ENCODE assay signal across 14 cellular contexts in the genomic region with DNA sequence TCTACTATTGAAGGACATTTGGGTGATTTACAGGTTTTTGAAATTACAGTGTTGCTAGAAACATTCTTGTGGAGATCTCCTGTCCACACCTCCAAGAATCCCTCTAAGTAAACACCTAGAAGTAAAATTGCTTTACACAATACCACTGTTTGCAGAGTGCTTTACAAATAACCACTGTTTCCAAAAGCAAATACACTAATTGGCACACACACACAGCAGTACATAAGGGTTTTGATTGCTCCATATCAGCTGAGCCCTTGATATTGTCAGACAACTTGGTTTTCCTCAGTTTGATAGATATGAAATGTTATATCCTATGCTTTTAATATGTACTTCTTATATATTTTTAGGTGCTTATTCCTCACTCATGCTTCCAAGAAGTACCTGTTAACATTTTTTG. TPM values are rescaled to one million over a fixed set of nuclear protein-coding genes. Genes with fewer than 3 reads are reported as not detected.
A peak's percentile ranks its signal among the peaks of the same experiment; 100 is the strongest.
DNase-seq lines count a peak whose midpoint lies in the region; ATAC-seq and TF ChIP-seq lines count a peak whose summit lies in the region.
"Had no signal": no experiment of that assay in that cellular context is flagged by ENCODE, and none has a peak within 500 bp of the region (broad histone marks: within the 10 kb centered on the region; RNA-seq: fewer than 3 reads in every experiment).

No MANE protein-coding gene starts in this region.

- H3K36me3 Mint-ChIP-seq in neural crest cell (ENCODE audit: low read depth), result peaks cover 3% of the 10 kb centered on the region
- peaks cover 12 to 39% of the 10 kb centered on the region in 2 donors for H3K36me3 Mint-ChIP-seq in activated naive CD4-positive, alpha-beta T cell treated with anti-CD3 and anti-CD28 coated beads, Interleukin-2, amount 50 U/mL, for 72 hours

- H3K27ac Mint-ChIP-seq in neural crest cell (ENCODE audit: unreplicated experiment), result no peak overlapping the region
- no peak overlapping the region for H3K27ac Mint-ChIP-seq in activated naive CD4-positive, alpha-beta T cell treated with anti-CD3 and anti-CD28 coated beads, Interleukin-2, amount 50 U/mL, for 72 hours

- DNase-seq in NCI-H146 (lab: John Stamatoyannopoulos, UW) (peak; percentile 57), NCI-H69 (lab: John Stamatoyannopoulos, UW) (peak; percentile 69), left colon (no peak), neural crest cell (ENCODE audit: low read depth, low spot score) (no peak), NCI-H226 (no peak)
- DNase-seq in activated naive CD4-positive, alpha-beta T cell treated with anti-CD3 and anti-CD28 coated beads, Interleukin-2, amount 50 U/mL, for 72 hours (ENCODE audit: low spot score in 2 of 2), result no peak
- DNase-seq in stimulated activated CD8-positive, alpha-beta memory T cell treated with anti-CD3 and anti-CD28 coated beads, Interleukin-4, amount 100 ng/mL, for 48 hours, result no peak
- DNase-seq: ACHN, DMS79 treated with DMSO at 0.1 percent for 48 hours, KG1, NCI-H1105 treated with DMSO at 0.1 percent for 48 hours, NCI-H187, NCI-H345, SIG-M5 had no signal

- no peaks in the 10 kb centered on the region for H3K9me3 Mint-ChIP-seq in neural crest cell
- H3K9me3 Mint-ChIP-seq in activated naive CD4-positive, alpha-beta T cell treated with anti-CD3 and anti-CD28 coated beads, Interleukin-2, amount 50 U/mL, for 72 hours, result no peaks in the 10 kb centered on the region

- ATAC-seq in left colon, result peak; percentile 80
- ATAC-seq in activated naive CD4-positive, alpha-beta T cell treated with anti-CD3 and anti-CD28 coated beads, Interleukin-2, amount 50 U/mL, for 72 hours, result no peak

- peaks cover 16% of the 10 kb centered on the region for H3K4me1 Mint-ChIP-seq in neural crest cell

- H3K4me3 Mint-ChIP-seq in neural crest cell, result peak overlapping the region; percentile 73

- intact Hi-C loops in left colon (cut with DNase I, micrococcal nuclease), result no loop called here

- H3K27me3 Mint-ChIP-seq in neural crest cell (ENCODE audit: low read depth), result no peaks in the 10 kb centered on the region

- no peak for TF ChIP-seq CTCF in neural crest cell (conservative IDR thresholded peaks at IDR 0.05)

RNA-seq across cellular contexts. Expression of a gene that starts 6.3 kb away (rescaled TPM):
- total RNA-seq in left colon (10 to 100 TPM; 54.9 to 55.7 TPM), neural crest cell (49.7 and 50.1 TPM in 2 replicates)
- 10 to 100 TPM; 87.0 to 98.0 TPM for total RNA-seq in activated naive CD4-positive, alpha-beta T cell treated with anti-CD3 and anti-CD28 coated beads, Interleukin-2, amount 50 U/mL, for 72 hours

RNA-seq across cellular contexts. Expression of a gene that starts 44.4 kb away (rescaled TPM):
- total RNA-seq in left colon (not detected), neural crest cell (not detected in 2 replicates)
- total RNA-seq in activated naive CD4-positive, alpha-beta T cell treated with anti-CD3 and anti-CD28 coated beads, Interleukin-2, amount 50 U/mL, for 72 hours, result under 1 TPM in 1 of 2 donors, not detected in 1; 0.16 TPM

RNA-seq across cellular contexts. Expression of a gene that starts 52.3 kb away (rescaled TPM):
- total RNA-seq in left colon (10 to 100 TPM; 12.7 to 15.4 TPM), neural crest cell (24.8 and 26.3 TPM in 2 replicates)
- total RNA-seq in activated naive CD4-positive, alpha-beta T cell treated with anti-CD3 and anti-CD28 coated beads, Interleukin-2, amount 50 U/mL, for 72 hours, result 10 to 100 TPM; 20.3 to 28.2 TPM

Comparison
In these comparisons a context has a peak if more than half of its experiments do, and no peak if none do; other contexts are left out.
1. DNase-seq: peak in NCI-H146 (single experiment) and NCI-H69 (single experiment); none in left colon (0 of 2), neural crest cell (single experiment), activated naive CD4-positive, alpha-beta T cell treated with anti-CD3 and anti-CD28 coated beads, Interleukin-2, amount 50 U/mL, for 72 hours (0 of 2), stimulated activated CD8-positive, alpha-beta memory T cell treated with anti-CD3 and anti-CD28 coated beads, Interleukin-4, amount 100 ng/mL, for 48 hours (single experiment) and NCI-H226 (single experiment).